ENCODE assay signal across 13 cellular contexts in genomic region chr6:16802071-16802470, GRCh38. TPM values are rescaled to one million over a fixed set of nuclear protein-coding genes. Genes with fewer than 3 reads are reported as not detected.
DNase-seq lines count a peak whose midpoint lies in the region; ATAC-seq and TF ChIP-seq lines count a peak whose summit lies in the region.
"Had no signal": no experiment of that assay in that cellular context is flagged by ENCODE, and none has a peak within 500 bp of the region (broad histone marks: within the 10 kb centered on the region; RNA-seq: fewer than 3 reads in every experiment).

No MANE protein-coding gene starts in this region.

- no peaks in the 10 kb centered on the region for H3K27me3 ChIP-seq in left ventricle myocardium inferior (ENCODE audit: low read depth)
- H3K27me3 ChIP-seq: transverse colon had no signal

- H3K9me3 Mint-ChIP-seq in activated CD4-positive, alpha-beta memory T cell treated with anti-CD3 and anti-CD28 coated beads, Interleukin-2, amount 10 ng/mL, durations not matched to agents 7 days and 5 days: no peaks in the 10 kb centered on the region
- H3K9me3 Mint-ChIP-seq: neural progenitor cell had no signal

- no peak overlapping the region for H3K4me3 ChIP-seq in astrocyte of the spinal cord (ENCODE audit: low read depth, low read length)
- H3K4me3 ChIP-seq in left ventricle myocardium inferior: peak overlapping the region; percentile 47
- H3K4me3 ChIP-seq: neural progenitor cell, transverse colon had no signal

- DNase-seq in Right ventricle myocardium inferior (ENCODE audit: missing footprints) (no peak), cardiac septum (ENCODE audit: low spot score) (no peak), astrocyte of the spinal cord (ENCODE audit: low read depth, low spot score) (peak; percentile 70), left ventricle myocardium inferior (no peak), SIG-M5 treated with dmso at 0.1 percent for 504 hours (lab: John Stamatoyannopoulos, UW; ENCODE audit: unreplicated experiment) (no peak), NCI-H345 (lab: John Stamatoyannopoulos, UW) (no peak)
- no peak for DNase-seq in activated CD4-positive, alpha-beta memory T cell treated with anti-CD3 and anti-CD28 coated beads, Interleukin-2, amount 10 ng/mL, durations not matched to agents 7 days and 5 days
- DNase-seq: hippocampal formation, SW 1271, transverse colon had no signal

- TF ChIP-seq CTCF in astrocyte of the spinal cord (IDR thresholded peaks at IDR 0.05; ENCODE audit: low read depth, low read length) (no peak), left ventricle myocardium inferior (IDR thresholded peaks at IDR 0.05; ENCODE audit: borderline replicate concordance) (no peak)

- POLR2A ChIA-PET in activated CD4-positive, alpha-beta memory T cell treated with anti-CD3 and anti-CD28 coated beads, Interleukin-2, amount 10 ng/mL, durations not matched to agents 7 days and 5 days (lab: Charles Lee): no interaction called here

- H3K4me3 Mint-ChIP-seq in activated CD4-positive, alpha-beta memory T cell treated with anti-CD3 and anti-CD28 coated beads, Interleukin-2, amount 10 ng/mL, durations not matched to agents 7 days and 5 days: no peak overlapping the region

- peaks cover 69% of the 10 kb centered on the region for H3K4me1 ChIP-seq in left ventricle myocardium inferior

- peak; percentile 67 for ATAC-seq in Right ventricle myocardium inferior
- no peak for ATAC-seq in HG03342 (IDR thresholded peaks at IDR 0.05; ENCODE audit: unreplicated experiment)
- ATAC-seq: activated CD4-positive, CD25-positive, alpha-beta regulatory T cell treated with anti-CD3 and anti-CD28 coated beads, Interleukin-2, amount 50 U/mL, for 24 hours had no signal

- in situ Hi-C loops in astrocyte of the spinal cord (cut with HindIII; ENCODE audit: low sequenced_read_pairs): no loop called here

- peak overlapping the region; percentile 88 for H3K27ac ChIP-seq in left ventricle myocardium inferior (replicated peaks)
- H3K27ac ChIP-seq: neural progenitor cell had no signal

- H3K36me3 ChIP-seq in left ventricle myocardium inferior: no peaks in the 10 kb centered on the region
- H3K36me3 ChIP-seq: neural progenitor cell, transverse colon had no signal

- no peak overlapping the region for H3K27ac Mint-ChIP-seq in activated CD4-positive, alpha-beta memory T cell treated with anti-CD3 and anti-CD28 coated beads, Interleukin-2, amount 10 ng/mL, durations not matched to agents 7 days and 5 days
- H3K27ac Mint-ChIP-seq: neural progenitor cell had no signal

- peaks cover 5% of the 10 kb centered on the region for H3K27me3 Mint-ChIP-seq in activated CD4-positive, alpha-beta memory T cell treated with anti-CD3 and anti-CD28 coated beads, Interleukin-2, amount 10 ng/mL, durations not matched to agents 7 days and 5 days

- no peaks in the 10 kb centered on the region for H3K36me3 Mint-ChIP-seq in activated CD4-positive, alpha-beta memory T cell treated with anti-CD3 and anti-CD28 coated beads, Interleukin-2, amount 10 ng/mL, durations not matched to agents 7 days and 5 days (ENCODE audit: low read depth)
- H3K36me3 Mint-ChIP-seq: neural progenitor cell had no signal

- H3K9me3 ChIP-seq in left ventricle myocardium inferior (replicated peaks): no peaks in the 10 kb centered on the region
- H3K9me3 ChIP-seq: transverse colon had no signal

- intact Hi-C loops in Right ventricle myocardium inferior (cut with DNase I): no loop called here
- intact Hi-C loops in cardiac septum (cut with DNase I): no loop called here
- intact Hi-C loops in left ventricle myocardium inferior (cut with micrococcal nuclease): no loop called here

- H3K4me1 Mint-ChIP-seq in activated CD4-positive, alpha-beta memory T cell treated with anti-CD3 and anti-CD28 coated beads, Interleukin-2, amount 10 ng/mL, durations not matched to agents 7 days and 5 days: peaks cover 7% of the 10 kb centered on the region

- CTCF ChIA-PET in activated CD4-positive, alpha-beta memory T cell treated with anti-CD3 and anti-CD28 coated beads, Interleukin-2, amount 10 ng/mL, durations not matched to agents 7 days and 5 days (lab: Charles Lee): no interaction called here

RNA-seq across cellular contexts. Expression of gene ATXN1, which starts 40.8 kb away (rescaled TPM):
- total RNA-seq in Right ventricle myocardium inferior (42.5 TPM), cardiac septum (40.2 TPM), left ventricle myocardium inferior (41.5 TPM)
- 10 to 100 TPM; 83.1 to 89.4 TPM for total RNA-seq in activated CD4-positive, alpha-beta memory T cell treated with anti-CD3 and anti-CD28 coated beads, Interleukin-2, amount 10 ng/mL, durations not matched to agents 7 days and 5 days
